Comparison of ENCODE assay signal across 8 cellular contexts in the genomic region with DNA sequence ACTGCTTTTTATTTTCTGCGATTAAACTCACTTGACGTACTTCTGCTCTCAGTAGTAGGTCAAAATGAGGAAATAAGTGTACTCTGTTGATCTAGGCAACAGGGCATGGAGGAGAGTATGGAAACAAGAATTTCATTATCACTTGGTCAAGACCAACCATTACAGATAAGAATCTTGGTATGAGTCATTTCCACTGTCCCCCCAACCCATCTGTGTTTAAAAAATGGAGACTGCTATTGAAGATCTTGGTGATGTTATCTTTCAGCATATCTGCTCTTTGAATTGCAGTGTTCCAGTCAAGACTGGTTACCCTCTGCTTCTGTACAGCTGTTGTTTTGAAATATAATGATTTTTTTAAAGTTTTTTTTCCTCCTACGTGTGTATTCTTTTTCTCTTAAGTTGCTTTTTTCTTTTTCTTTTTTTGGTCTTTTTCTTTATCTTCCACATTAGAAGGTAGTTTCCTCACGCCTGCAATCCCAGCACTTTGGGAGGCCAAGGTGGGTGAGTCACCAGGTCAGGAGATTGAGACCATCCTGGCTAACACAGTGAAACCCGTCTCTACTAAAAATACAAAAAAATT. TPM values are rescaled to one million over a fixed set of nuclear protein-coding genes. Genes with fewer than 3 reads are reported as not detected.
A peak's percentile ranks its signal among the peaks of the same experiment; 100 is the strongest.
DNase-seq lines count a peak whose midpoint lies in the region; ATAC-seq and TF ChIP-seq lines count a peak whose summit lies in the region.

No MANE protein-coding gene starts in this region.

- no peak for TF ChIP-seq POLR2A in spleen (IDR thresholded peaks at IDR 0.05)

- intact Hi-C loops in activated CD4-positive, alpha-beta T cell treated with anti-CD3 and anti-CD28 coated beads for 36 hours (cut with DNase I, micrococcal nuclease) = loop anchor here in 1 of 2 experiments (1.0 kb wide), 1 partner anchor 9 kb away; no protein-coding TSS in a partner anchor
- intact Hi-C loops in spleen (cut with DNase I; ENCODE audit: low total_unique reads) = no loop called here

- peaks cover 0 to 53% (median 11%) of the 10 kb centered on the region in 6 donors for H3K4me1 ChIP-seq in spleen

- peak overlapping the region in 6 of 8 donors; percentile 2 to 49 (median 34) for H3K27ac ChIP-seq in spleen

- peaks cover 0 to 21% (median 2%) of the 10 kb centered on the region in 6 donors for H3K36me3 ChIP-seq in spleen

- CTCF ChIA-PET in activated CD4-positive, alpha-beta T cell treated with anti-CD3 and anti-CD28 coated beads for 36 hours (lab: Charles Lee) = no interaction called here
- CTCF ChIA-PET in T-cell (lab: Charles Lee) = interaction anchor here in 1 of 2 donors (0.7 to 1.2 kb wide), 2 partner anchors 9 to 207 kb away, joined by 3 to 6 read pairs; no protein-coding TSS in a partner anchor

- H3K9me3 ChIP-seq in spleen = peaks cover 0 to 16% (median 13%) of the 10 kb centered on the region in 8 donors

- POLR2A ChIA-PET in activated CD4-positive, alpha-beta T cell treated with anti-CD3 and anti-CD28 coated beads for 36 hours (lab: Charles Lee) = interaction anchor here (1.0 kb wide), 1 partner anchor 12 kb away, joined by 3 read pairs; the partner anchor contains the start of gene STAM
- POLR2A ChIA-PET in T-cell (lab: Charles Lee) = interaction anchor here in 1 of 2 donors (0.7 to 2.9 kb wide), 2 partner anchors 12 to 14 kb away, joined by 3 to 13 read pairs; partner anchors contain the start of gene STAM

- 63 to 74% (median 72%) methylated on average over 5 of the region's 5 CpGs for WGBS in spleen, 5 donors

- H3K4me3 ChIP-seq in spleen = no peak overlapping the region

- no peak for DNase-seq in activated CD4-positive, alpha-beta T cell treated with anti-CD3 and anti-CD28 coated beads for 36 hours
- no peak for DNase-seq in activated CD4-positive, alpha-beta T cell treated with anti-CD3 and anti-CD28 coated beads for 48 hours
- DNase-seq in T-cell (no peak), spleen (no peak), inferior parietal cortex (ENCODE audit: extremely low spot score) (no peak), iPS-NIHi7 (ENCODE audit: extremely low spot score) (no peak)
- no peak for DNase-seq in activated naive CD4-positive, alpha-beta T cell (lab: John Stamatoyannopoulos, UW)

- H3K36me3 Mint-ChIP-seq in activated CD4-positive, alpha-beta T cell treated with anti-CD3 and anti-CD28 coated beads for 36 hours (ENCODE audit: low read depth) = peaks cover 49% of the 10 kb centered on the region
- H3K36me3 Mint-ChIP-seq in T-cell = peaks cover 46% of the 10 kb centered on the region

- peaks cover 15% of the 10 kb centered on the region for H3K9me3 Mint-ChIP-seq in activated CD4-positive, alpha-beta T cell treated with anti-CD3 and anti-CD28 coated beads for 36 hours (ENCODE audit: low read depth)
- peaks cover 0 to 12% (median 0%) of the 10 kb centered on the region in 3 donors for H3K9me3 Mint-ChIP-seq in T-cell

- H3K27me3 ChIP-seq in spleen (replicated peaks in 1 of 7) = no peaks in the 10 kb centered on the region

- no peak overlapping the region for H3K4me3 Mint-ChIP-seq in activated CD4-positive, alpha-beta T cell treated with anti-CD3 and anti-CD28 coated beads for 36 hours
- peak overlapping the region; percentile 27 to 37 (median 28) for H3K4me3 Mint-ChIP-seq in T-cell

- peak overlapping the region; percentile 25 for H3K27ac Mint-ChIP-seq in activated CD4-positive, alpha-beta T cell treated with anti-CD3 and anti-CD28 coated beads for 36 hours
- H3K27ac Mint-ChIP-seq in T-cell = peak overlapping the region; percentile 6 to 77

- ATAC-seq in activated CD4-positive, alpha-beta T cell treated with anti-CD3 and anti-CD28 coated beads for 36 hours = peak; percentile 42
- peak; percentile 82 for ATAC-seq in HG02981 (IDR thresholded peaks at IDR 0.05; ENCODE audit: unreplicated experiment)
- peak; percentile 19 to 57 (median 53) for ATAC-seq in T-cell (replicated peaks in 1 of 4)

- H3K27me3 Mint-ChIP-seq in activated CD4-positive, alpha-beta T cell treated with anti-CD3 and anti-CD28 coated beads for 36 hours = no peaks in the 10 kb centered on the region
- no peaks in the 10 kb centered on the region for H3K27me3 Mint-ChIP-seq in T-cell

- no peak for TF ChIP-seq CTCF in spleen (IDR thresholded peaks at IDR 0.05 in 8 of 11, conservative IDR thresholded peaks at IDR 0.05 in 3 of 11)

- H3K4me1 Mint-ChIP-seq in activated CD4-positive, alpha-beta T cell treated with anti-CD3 and anti-CD28 coated beads for 36 hours = peaks cover 71% of the 10 kb centered on the region
- H3K4me1 Mint-ChIP-seq in T-cell = peaks cover 70 to 78% (median 75%) of the 10 kb centered on the region in 3 donors

RNA-seq across cellular contexts. Expression of gene STAM, which starts 11.7 kb away (rescaled TPM):
- total RNA-seq in activated CD4-positive, alpha-beta T cell treated with anti-CD3 and anti-CD28 coated beads for 36 hours = 10 to 100 TPM; 17.9 to 23.8 TPM
- total RNA-seq in T-cell (10 to 100 TPM; 18.6 to 42.7 (median 25.7) TPM), spleen (10 to 100 TPM; 19.0 to 28.6 (median 22.2) TPM)
- polyA plus RNA-seq in spleen = 1 to 10 TPM; 5.6 to 7.9 (median 6.3) TPM

RNA-seq across cellular contexts. Expression of gene HACD1, which starts 38.5 kb away (rescaled TPM):
- total RNA-seq in activated CD4-positive, alpha-beta T cell treated with anti-CD3 and anti-CD28 coated beads for 36 hours = 1 to 10 TPM; 1.7 to 2.2 TPM
- total RNA-seq in T-cell (1 to 10 TPM in 3 of 5 donors, under 1 TPM in 2; 0.39 to 4.2 (median 1.3) TPM), spleen (1 to 10 TPM; 2.8 to 4.9 (median 3.5) TPM)
- 1 to 10 TPM; 3.2 to 4.2 (median 3.8) TPM for polyA plus RNA-seq in spleen
